Comparison of ENCODE assay signal across 9 cellular contexts in genomic region chr14:64723691-64724577, GRCh38. TPM values are rescaled to one million over a fixed set of nuclear protein-coding genes. Genes with fewer than 3 reads are reported as not detected.
DNase-seq lines count a peak whose midpoint lies in the region; ATAC-seq and TF ChIP-seq lines count a peak whose summit lies in the region.
"Had no signal": no experiment of that assay in that cellular context is flagged by ENCODE, and none has a peak within 500 bp of the region (broad histone marks: within the 10 kb centered on the region; RNA-seq: fewer than 3 reads in every experiment).

No MANE protein-coding gene starts in this region.

- peaks cover 25% of the 10 kb centered on the region for H3K4me1 Mint-ChIP-seq in glutamatergic neuron (ENCODE audit: low read depth, unreplicated experiment)

- H3K4me3 Mint-ChIP-seq in glutamatergic neuron (ENCODE audit: unreplicated experiment) = peak overlapping the region; percentile 43
- H3K4me3 Mint-ChIP-seq: stimulated activated memory B cell treated with anti-CD40 and anti-IgM and Interleukin-4, amounts not matched to agents 10 μg/mL and 1 μg/mL and 100 μg/mL, for 72 hours had no signal

- ATAC-seq in GM18502 (IDR thresholded peaks at IDR 0.05; ENCODE audit: poor library complexity, unreplicated experiment) (no peak), GM21515 (IDR thresholded peaks at IDR 0.05; ENCODE audit: unreplicated experiment) (no peak)
- ATAC-seq: stimulated activated memory B cell treated with anti-CD40 and anti-IgM and Interleukin-4, amounts not matched to agents 10 μg/mL and 1 μg/mL and 100 μg/mL, for 72 hours had no signal

- DNase-seq in M059J (ENCODE audit: low read depth) = peak; percentile 53
- peak; percentile 19 for DNase-seq in activated CD4-positive, alpha-beta T cell treated with anti-CD3 and anti-CD28 coated beads for 48 hours
- no peak for DNase-seq in glutamatergic neuron
- DNase-seq in retinal pigment epithelial cell (ENCODE audit: low read depth) = peak; percentile 65
- DNase-seq in ecto neural progenitor cell (ENCODE audit: low spot score) = no peak
- DNase-seq in SHP77 treated with DMSO at 0.1 percent for 48 hours (lab: John Stamatoyannopoulos, UW) = no peak

- H3K9me3 Mint-ChIP-seq in glutamatergic neuron (ENCODE audit: unreplicated experiment) = peaks cover 2% of the 10 kb centered on the region

- no peak for TF ChIP-seq CTCF in glutamatergic neuron (IDR thresholded peaks at IDR 0.05; ENCODE audit: partially characterized antibody, unreplicated experiment)
- no peak for TF ChIP-seq CTCF in retinal pigment epithelial cell (conservative IDR thresholded peaks at IDR 0.05; ENCODE audit: low read depth, low read length)

- no peaks in the 10 kb centered on the region for H3K36me3 Mint-ChIP-seq in glutamatergic neuron (ENCODE audit: unreplicated experiment)
- H3K36me3 Mint-ChIP-seq: stimulated activated memory B cell treated with anti-CD40 and anti-IgM and Interleukin-4, amounts not matched to agents 10 μg/mL and 1 μg/mL and 100 μg/mL, for 72 hours had no signal

- H3K27me3 Mint-ChIP-seq in glutamatergic neuron (ENCODE audit: unreplicated experiment) = peaks cover 15% of the 10 kb centered on the region

- H3K4me3 ChIP-seq in retinal pigment epithelial cell (ENCODE audit: low read length) = no peak overlapping the region

- peak overlapping the region; percentile 74 for H3K27ac Mint-ChIP-seq in glutamatergic neuron (ENCODE audit: unreplicated experiment)
- H3K27ac Mint-ChIP-seq: stimulated activated memory B cell treated with anti-CD40 and anti-IgM and Interleukin-4, amounts not matched to agents 10 μg/mL and 1 μg/mL and 100 μg/mL, for 72 hours had no signal

RNA-seq across cellular contexts. Expression of gene PLEKHG3, which starts 19.7 kb away (rescaled TPM):
- 6.8 and 13.8 TPM in 2 replicates for total RNA-seq in M059J (2014; rRNA removed; shearing (Covaris generic))
- 10.1 TPM for total RNA-seq in glutamatergic neuron (ENCODE audit: unreplicated experiment)

Comparison
In these comparisons a context has a peak if more than half of its experiments do, and no peak if none do; other contexts are left out.
1. DNase-seq: peak in M059J (single experiment), activated CD4-positive, alpha-beta T cell treated with anti-CD3 and anti-CD28 coated beads for 48 hours (single experiment) and retinal pigment epithelial cell (single experiment); none in glutamatergic neuron (single experiment), ecto neural progenitor cell (single experiment) and SHP77 treated with DMSO at 0.1 percent for 48 hours (single experiment).